Comparison of ENCODE assay signal across 23 cellular contexts in genomic region chr6:39929039-39929732, GRCh38. TPM values are rescaled to one million over a fixed set of nuclear protein-coding genes. Genes with fewer than 3 reads are reported as not detected.
DNase-seq lines count a peak whose midpoint lies in the region; TF ChIP-seq lines count a peak whose summit lies in the region.
"Had no signal": no experiment of that assay in that cellular context is flagged by ENCODE, and none has a peak within 500 bp of the region (broad histone marks: within the 10 kb centered on the region; RNA-seq: fewer than 3 reads in every experiment).

No MANE protein-coding gene starts in this region.

- H3K27ac Mint-ChIP-seq in endodermal cell: no peak overlapping the region

- H3K9me3 ChIP-seq in endodermal cell (ENCODE audit: control insufficient read depth, low read length) (no peaks in the 10 kb centered on the region), spleen (no peaks in the 10 kb centered on the region), breast epithelium (no peaks in the 10 kb centered on the region)
- H3K9me3 ChIP-seq: BLaER1, lower lobe of right lung, MG63, mucosa of descending colon, upper lobe of right lung had no signal

- H3K4me1 ChIP-seq in endodermal cell (ENCODE audit: control insufficient read depth, insufficient read depth, low read length) (no peaks in the 10 kb centered on the region), spleen (peaks cover 0 to 13% (median 3%) of the 10 kb centered on the region in 6 donors), breast epithelium (peaks cover 3 to 4% of the 10 kb centered on the region in 2 donors)
- H3K4me1 ChIP-seq: BLaER1 had no signal

- peaks cover 4% of the 10 kb centered on the region for H3K9me3 Mint-ChIP-seq in endodermal cell

- DNase-seq in EH (ENCODE audit: low read depth): peak; percentile 67
- DNase-seq in M059J (ENCODE audit: low read depth): peak; percentile 25
- DNase-seq in endodermal cell: peak; percentile 54
- DNase-seq in spleen: peak; percentile 16
- no peak for DNase-seq in AML-193 (lab: John Stamatoyannopoulos, UW)
- DNase-seq in NCI-H146 treated with DMSO at 0.1 percent for 48 hours (lab: John Stamatoyannopoulos, UW; ENCODE audit: unreplicated experiment): no peak
- DNase-seq in glomerular visceral epithelial cell (ENCODE audit: extremely low spot score): no peak
- DNase-seq in breast epithelium (ENCODE audit: low spot score in 2 of 2): no peak
- DNase-seq: activated CD4-positive, alpha-beta T cell treated with anti-CD3 and anti-CD28 coated beads, Interleukin-2, amount 50 U/mL, for 1 hour; COR-L47; cortex of kidney; glutamatergic neuron; kidney; lower lobe of right lung; MG63; mucosa of descending colon; NCI-H1417 treated with DMSO at 0.1 percent for 48 hours; NCI-H446; NCI-H82; posterior cingulate gyrus; upper lobe of right lung had no signal

- no peak overlapping the region for H3K9ac ChIP-seq in endodermal cell (ENCODE audit: extremely low read depth, low read length, poor library complexity, severe bottlenecking)
- H3K9ac ChIP-seq: BLaER1 had no signal

- H3K4me3 ChIP-seq in endodermal cell (ENCODE audit: low read length) (no peak overlapping the region), spleen (no peak overlapping the region), breast epithelium (no peak overlapping the region)
- H3K4me3 ChIP-seq: BLaER1, lower lobe of right lung, MG63, mucosa of descending colon, upper lobe of right lung had no signal

- intact Hi-C loops in spleen (cut with DNase I; ENCODE audit: low total_unique reads): no loop called here
- intact Hi-C loops in breast epithelium (cut with DNase I; ENCODE audit: low total_unique reads): loop anchor here (2.0 kb wide), 1 partner anchor 44 kb away; no protein-coding TSS in a partner anchor

- TF ChIP-seq POLR2A in spleen (IDR thresholded peaks at IDR 0.05) (no peak), breast epithelium (IDR thresholded peaks at IDR 0.05) (no peak)

- H3K36me3 ChIP-seq in endodermal cell (ENCODE audit: control insufficient read depth, insufficient read depth, low read length): no peaks in the 10 kb centered on the region
- peaks cover 0 to 18% (median 0%) of the 10 kb centered on the region in 6 donors for H3K36me3 ChIP-seq in spleen
- H3K36me3 ChIP-seq in breast epithelium: no peaks in the 10 kb centered on the region
- H3K36me3 ChIP-seq: BLaER1, MG63 had no signal

- H3K4me3 Mint-ChIP-seq in endodermal cell: no peak overlapping the region

- peaks cover 6% of the 10 kb centered on the region for H3K27me3 Mint-ChIP-seq in endodermal cell (ENCODE audit: insufficient read depth)

- H3K27me3 ChIP-seq in endodermal cell (ENCODE audit: control insufficient read depth, insufficient read depth, low read length, poor library complexity, severe bottlenecking) (no peaks in the 10 kb centered on the region), spleen (replicated peaks in 1 of 7) (peaks cover 0 to 15% (median 0%) of the 10 kb centered on the region in 7 donors), breast epithelium (no peaks in the 10 kb centered on the region)
- H3K27me3 ChIP-seq: BLaER1, MG63, upper lobe of right lung had no signal

- WGBS in endodermal cell (ENCODE audit: insufficient coverage in 1 of 2, insufficient read length in 1 of 2), 2 experiments: 92 to 100% methylated on average over 9 of the region's 9 CpGs
- 43 to 60% (median 56%) methylated on average over 9 of the region's 9 CpGs for WGBS in spleen, 5 donors

- H3K27ac ChIP-seq in endodermal cell (ENCODE audit: low read depth, low read length): no peak overlapping the region
- H3K27ac ChIP-seq in spleen: no peak overlapping the region
- H3K27ac ChIP-seq in breast epithelium: peak overlapping the region in 1 of 2 donors; percentile 63
- H3K27ac ChIP-seq: BLaER1, HL-60, lower lobe of right lung had no signal

- H3K36me3 Mint-ChIP-seq in endodermal cell (ENCODE audit: low read depth): peaks cover 25% of the 10 kb centered on the region

- H3K4me1 Mint-ChIP-seq in endodermal cell: peaks cover 18% of the 10 kb centered on the region

- TF ChIP-seq CTCF in endodermal cell (conservative IDR thresholded peaks at IDR 0.05): no peak
- TF ChIP-seq CTCF in spleen (IDR thresholded peaks at IDR 0.05 in 8 of 11, conservative IDR thresholded peaks at IDR 0.05 in 3 of 11): no peak
- no peak for TF ChIP-seq CTCF in breast epithelium (IDR thresholded peaks at IDR 0.05)

RNA-seq across cellular contexts. Expression of gene MOCS1, which starts 5.1 kb away (rescaled TPM):
- total RNA-seq in M059J (2014; rRNA removed; shearing (Covaris generic)): 5.9 and 7.0 TPM in 2 replicates
- total RNA-seq in endodermal cell (10 to 100 TPM in 1 of 2 donors, 1 to 10 TPM in 1; 8.7 to 11.3 TPM), spleen (10 to 100 TPM in 1 of 7 donors, 1 to 10 TPM in 6; 5.0 to 10.2 (median 8.3) TPM), breast epithelium (10 to 100 TPM; 23.6 to 78.9 (median 25.3) TPM)
- 10.3 TPM for polyA plus RNA-seq in endodermal cell (2013, experiment 1 of 2)
- polyA plus RNA-seq in endodermal cell (2013, experiment 2 of 2): 9.4 TPM
- 1 to 10 TPM; 1.2 to 1.9 (median 1.9) TPM for polyA plus RNA-seq in spleen

Comparison
In these comparisons a context has a peak if more than half of its experiments do, and no peak if none do; other contexts are left out.
1. DNase-seq: peak in EH (single experiment), M059J (single experiment), endodermal cell (single experiment) and spleen (single experiment); none in AML-193 (0 of 2), NCI-H146 treated with DMSO at 0.1 percent for 48 hours (single experiment), glomerular visceral epithelial cell (single experiment) and breast epithelium (0 of 2).